ENCODE assay signal across 10 cellular contexts in genomic region chr1:3612123-3612522, GRCh38. TPM values are rescaled to one million over a fixed set of nuclear protein-coding genes. Genes with fewer than 3 reads are reported as not detected.
A peak's percentile ranks its signal among the peaks of the same experiment; 100 is the strongest.
DNase-seq lines count a peak whose midpoint lies in the region; ATAC-seq, FAIRE-seq and TF ChIP-seq lines count a peak whose summit lies in the region.
"Had no signal": no experiment of that assay in that cellular context is flagged by ENCODE, and none has a peak within 500 bp of the region (broad histone marks: within the 10 kb centered on the region; RNA-seq: fewer than 3 reads in every experiment).

No MANE protein-coding gene starts in this region.

- H3K14ac ChIP-seq in H9 (ENCODE audit: insufficient read depth, low read length): no peak overlapping the region; the same call in 1 of the 2 replicates

- H3K4me2 ChIP-seq in H9 (ENCODE audit: insufficient read depth, insufficient read length, low read length): peak overlapping the region; percentile 14

- H3K27ac ChIP-seq in A673 (ENCODE audit: low read depth, low read length, poor library complexity, severe bottlenecking): no peak overlapping the region
- no peak overlapping the region for H3K27ac ChIP-seq in H9 (ENCODE audit: insufficient read length, low read depth, low read length)

- BruUV-seq in A673 (replicated peaks; lab: Mats Ljungman, UMichigan): no TSS peak

- H3K9me3 Mint-ChIP-seq in H9: no peaks in the 10 kb centered on the region; a peak in 1 of 5 replicates
- H3K9me3 Mint-ChIP-seq in activated naive CD8-positive, alpha-beta T cell treated with anti-CD3 and anti-CD28 coated beads, Interleukin-2, amount 10 ng/mL, durations not matched to agents 7 days and 5 days: no peaks in the 10 kb centered on the region
- no peaks in the 10 kb centered on the region for H3K9me3 Mint-ChIP-seq in naive B cell

- no peak for FAIRE-seq in urothelium cell line (lab: Jason Lieb, UNC)

- H4K20me1 ChIP-seq in H9 (ENCODE audit: control insufficient read depth, insufficient read depth, insufficient read length): no peaks in the 10 kb centered on the region

- no peak overlapping the region for H3K18ac ChIP-seq in H9 (ENCODE audit: insufficient read length, low read depth, low read length)

- no peak overlapping the region for H4K5ac ChIP-seq in H9 (ENCODE audit: insufficient read length, low read depth, low read length)

- H3K79me2 ChIP-seq in H9 (ENCODE audit: insufficient read depth, low read length): no peaks in the 10 kb centered on the region

- H2AFZ ChIP-seq in H9 (ENCODE audit: low read length): no peak overlapping the region

- POLR2A ChIA-PET in A673 (lab: Charles Lee; ENCODE audit: low non-redundant PET): no interaction called here
- POLR2A ChIA-PET in activated naive CD8-positive, alpha-beta T cell treated with anti-CD3 and anti-CD28 coated beads, Interleukin-2, amount 10 ng/mL, durations not matched to agents 7 days and 5 days (lab: Charles Lee): no interaction called here

- CTCF ChIA-PET in A673 (lab: Charles Lee): no interaction called here

- peaks cover 8% of the 10 kb centered on the region for H3K4me1 ChIP-seq in A673 (ENCODE audit: insufficient read depth, low read length, poor library complexity, severe bottlenecking)
- H3K4me1 ChIP-seq in H9 (ENCODE audit: insufficient read depth, low read length): no peaks in the 10 kb centered on the region; the same call in 1 of the 2 replicates

- no peak overlapping the region for H3K4ac ChIP-seq in H9 (ENCODE audit: low read depth, low read length)

- no peak overlapping the region for H3K27ac Mint-ChIP-seq in H9
- no peak overlapping the region for H3K27ac Mint-ChIP-seq in activated naive CD8-positive, alpha-beta T cell treated with anti-CD3 and anti-CD28 coated beads, Interleukin-2, amount 10 ng/mL, durations not matched to agents 7 days and 5 days
- peak overlapping the region in 1 of 6 donors; percentile 90 for H3K27ac Mint-ChIP-seq in naive B cell

- ATAC-seq in activated naive CD8-positive, alpha-beta T cell treated with anti-CD3 and anti-CD28 coated beads, Interleukin-2, amount 10 ng/mL, durations not matched to agents 7 days and 5 days (ENCODE audit: low read depth): no peak
- ATAC-seq in naive B cell (ENCODE audit: low read depth in 2 of 2) (no peak), GM19395 (IDR thresholded peaks at IDR 0.05; ENCODE audit: unreplicated experiment) (no peak), HG03565 (IDR thresholded peaks at IDR 0.05; ENCODE audit: unreplicated experiment) (no peak)

- H3K9me3 ChIP-seq in A673 (ENCODE audit: low read depth, low read length, poor library complexity, severe bottlenecking) (no peaks in the 10 kb centered on the region), H9 (ENCODE audit: control insufficient read depth, low read depth, low read length) (no peaks in the 10 kb centered on the region)

- H3K79me1 ChIP-seq in H9 (ENCODE audit: insufficient read depth, low read depth, low read length, poor library complexity, severe bottlenecking): no peaks in the 10 kb centered on the region

- H3K23ac ChIP-seq in H9 (ENCODE audit: insufficient read length, low read depth, low read length): no peak overlapping the region

- H3T11ph ChIP-seq in H9 (ENCODE audit: low read length): no peak overlapping the region

- H3K27me3 ChIP-seq in A673 (replicated peaks; ENCODE audit: insufficient read depth, low read depth, low read length, poor library complexity) (no peaks in the 10 kb centered on the region), H9 (ENCODE audit: insufficient read depth, low read length) (no peaks in the 10 kb centered on the region; the same call in 1 of the 2 replicates)

- H3K27me3 Mint-ChIP-seq in H9 (ENCODE audit: low read depth) (peaks cover 24% of the 10 kb centered on the region), naive B cell (peaks cover 12 to 52% (median 18%) of the 10 kb centered on the region in 3 donors)
- peaks cover 17% of the 10 kb centered on the region for H3K27me3 Mint-ChIP-seq in activated naive CD8-positive, alpha-beta T cell treated with anti-CD3 and anti-CD28 coated beads, Interleukin-2, amount 10 ng/mL, durations not matched to agents 7 days and 5 days

- no CpG with 5 or more reads among the region's 7 CpGs for WGBS in H9 (ENCODE audit: extremely low coverage, insufficient read length, low lambda C conversion rate)

- no peak overlapping the region for H2BK120ac ChIP-seq in H9 (ENCODE audit: low read depth, low read length, poor library complexity, severe bottlenecking)

- H3K4me3 Mint-ChIP-seq in H9: peak overlapping the region; percentile 50 to 76; a peak in 4 of 5 replicates
- H3K4me3 Mint-ChIP-seq in activated naive CD8-positive, alpha-beta T cell treated with anti-CD3 and anti-CD28 coated beads, Interleukin-2, amount 10 ng/mL, durations not matched to agents 7 days and 5 days: peak overlapping the region; percentile 32
- H3K4me3 Mint-ChIP-seq in naive B cell: peak overlapping the region; percentile 38 to 86 (median 82)

- DNase-seq in A673 (ENCODE audit: low spot score) (no peak), H9 (no peak), naive B cell (no peak), nucleus accumbens (lab: John Stamatoyannopoulos, UW) (no peak), urothelium cell line (ENCODE audit: low spot score) (no peak)
- DNase-seq in activated naive CD8-positive, alpha-beta T cell treated with anti-CD3 and anti-CD28 coated beads, Interleukin-2, amount 10 ng/mL, durations not matched to agents 7 days and 5 days: no peak
- DNase-seq: GOT3 had no signal

- H3K56ac ChIP-seq in H9 (ENCODE audit: insufficient read length, low read depth, low read length): no peak overlapping the region

- no peak overlapping the region for H2BK15ac ChIP-seq in H9 (ENCODE audit: low read depth, low read length)

- H2BK5ac ChIP-seq in H9 (ENCODE audit: insufficient read length, low read length): no peak overlapping the region

- H3K4me1 Mint-ChIP-seq in H9 (peaks cover 36% of the 10 kb centered on the region in 2 experiments), naive B cell (peaks cover 10 to 17% (median 12%) of the 10 kb centered on the region in 3 donors)
- H3K4me1 Mint-ChIP-seq in activated naive CD8-positive, alpha-beta T cell treated with anti-CD3 and anti-CD28 coated beads, Interleukin-2, amount 10 ng/mL, durations not matched to agents 7 days and 5 days: no peaks in the 10 kb centered on the region

- no peak overlapping the region for H2BK12ac ChIP-seq in H9 (ENCODE audit: insufficient read length, low read depth, low read length)

- peaks cover 5% of the 10 kb centered on the region for H3K23me2 ChIP-seq in H9 (ENCODE audit: insufficient read length, low read depth, low read length, poor library complexity, severe bottlenecking)

- no peak overlapping the region for H2AK5ac ChIP-seq in H9 (ENCODE audit: insufficient read length, low read length)

- H3K4me3 ChIP-seq in A673 (ENCODE audit: low read depth, low read length, poor library complexity, severe bottlenecking): peak overlapping the region; percentile 65

- TF ChIP-seq CTCF in A673 (conservative IDR thresholded peaks at IDR 0.05; ENCODE audit: low read depth, low read length): no peak
- TF ChIP-seq CTCF in H9 (conservative IDR thresholded peaks at IDR 0.05): no peak

- H3K36me3 ChIP-seq in A673 (ENCODE audit: insufficient read depth, low read length, poor library complexity, severe bottlenecking): no peaks in the 10 kb centered on the region

- H4K8ac ChIP-seq in H9 (replicated peaks; ENCODE audit: insufficient read length, low read depth, low read length): no peak overlapping the region

- intact Hi-C loops in A673 (cut with micrococcal nuclease; ENCODE audit: unreplicated experiment): no loop called here

- H4K91ac ChIP-seq in H9 (ENCODE audit: insufficient read length, low read depth, low read length): no peak overlapping the region

- H3K36me3 Mint-ChIP-seq in H9 (ENCODE audit: insufficient read depth in 1 of 3, low read depth in 3 of 3) (no peaks in the 10 kb centered on the region; a peak in 1 of 7 replicates), naive B cell (no peaks in the 10 kb centered on the region)
- no peaks in the 10 kb centered on the region for H3K36me3 Mint-ChIP-seq in activated naive CD8-positive, alpha-beta T cell treated with anti-CD3 and anti-CD28 coated beads, Interleukin-2, amount 10 ng/mL, durations not matched to agents 7 days and 5 days

- no peak overlapping the region for H2BK20ac ChIP-seq in H9 (ENCODE audit: low read depth, low read length, poor library complexity, severe bottlenecking)

- H3K9ac ChIP-seq in H9 (ENCODE audit: extremely low read depth, insufficient read length, low read length): no peak overlapping the region

RNA-seq across cellular contexts. Expression of gene MEGF6, which starts 0.8 kb away (rescaled TPM):
- total RNA-seq in A673 (2021) (2.8 and 7.8 TPM in 2 replicates), H9 (2021) (19.9 and 21.3 TPM in 2 replicates)
- total RNA-seq in activated naive CD8-positive, alpha-beta T cell treated with anti-CD3 and anti-CD28 coated beads, Interleukin-2, amount 10 ng/mL, durations not matched to agents 7 days and 5 days: 10 to 100 TPM; 56.6 TPM
- polyA plus RNA-seq in naive B cell (ENCODE audit: low read depth in 6 of 6): 1 to 10 TPM in 5 of 6 donors, not detected in 1; 3.1 to 8.8 (median 4.3) TPM

RNA-seq across cellular contexts. Expression of gene TPRG1L, which starts 12.7 kb away (rescaled TPM):
- total RNA-seq in A673 (2021): 13.4 and 13.7 TPM in 2 replicates
- total RNA-seq in H9 (2021): 24.0 and 24.7 TPM in 2 replicates
- total RNA-seq in activated naive CD8-positive, alpha-beta T cell treated with anti-CD3 and anti-CD28 coated beads, Interleukin-2, amount 10 ng/mL, durations not matched to agents 7 days and 5 days: 10 to 100 TPM; 23.8 to 29.4 TPM
- 10 to 100 TPM; 23.7 to 38.7 (median 35.7) TPM for polyA plus RNA-seq in naive B cell (ENCODE audit: low read depth in 6 of 6)

RNA-seq across cellular contexts. Expression of gene WRAP73, which starts 37.8 kb away (rescaled TPM):
- 41.2 and 41.8 TPM in 2 replicates for total RNA-seq in A673 (2021)
- 28.4 and 33.8 TPM in 2 replicates for total RNA-seq in H9 (2021)
- 10 to 100 TPM; 40.2 to 41.6 TPM for total RNA-seq in activated naive CD8-positive, alpha-beta T cell treated with anti-CD3 and anti-CD28 coated beads, Interleukin-2, amount 10 ng/mL, durations not matched to agents 7 days and 5 days
- polyA plus RNA-seq in naive B cell (ENCODE audit: low read depth in 6 of 6): 10 to 100 TPM; 23.4 to 58.3 (median 27.7) TPM

RNA-seq across cellular contexts. Expression of gene TP73, which starts 40.2 kb away (rescaled TPM):
- total RNA-seq in A673 (2021): 10.0 and 12.3 TPM in 2 replicates
- 4.7 and 4.9 TPM in 2 replicates for total RNA-seq in H9 (2021)
- total RNA-seq in activated naive CD8-positive, alpha-beta T cell treated with anti-CD3 and anti-CD28 coated beads, Interleukin-2, amount 10 ng/mL, durations not matched to agents 7 days and 5 days: 1 to 10 TPM in 1 of 2 experiments, under 1 TPM in 1; 0.62 to 1.1 TPM
- polyA plus RNA-seq in naive B cell (ENCODE audit: low read depth in 6 of 6): not detected
- total RNA-seq: RPMI7951 had no signal
